In genomic region chr3:118942651-118943050, GRCh38 we compare ENCODE assay signal across 29 cellular contexts.
DNase-seq lines count a peak whose midpoint lies in the region; ATAC-seq, FAIRE-seq and TF ChIP-seq lines count a peak whose summit lies in the region.
"Had no signal": no experiment of that assay in that cellular context is flagged by ENCODE, and none has a peak within 500 bp of the region (broad histone marks: within the 10 kb centered on the region; RNA-seq: fewer than 3 reads in every experiment).

No MANE protein-coding gene starts in this region.

- no peak overlapping the region for H3K4me3 ChIP-seq in trophoblast cell (ENCODE audit: low read depth, low read length)
- H3K4me3 ChIP-seq: A549, GM23248, left lung, pancreas, right lobe of liver, tibial nerve had no signal

- no peaks in the 10 kb centered on the region for H3K9me3 Mint-ChIP-seq in activated naive CD4-positive, alpha-beta T cell treated with anti-CD3 and anti-CD28 coated beads for 36 hours
- H3K9me3 Mint-ChIP-seq in activated naive CD4-positive, alpha-beta T cell treated with anti-CD3 and anti-CD28 coated beads, Interleukin-2, amount 50 U/mL, for 72 hours = no peaks in the 10 kb centered on the region
- H3K9me3 Mint-ChIP-seq in activated naive CD8-positive, alpha-beta T cell treated with anti-CD3 and anti-CD28 coated beads, Interleukin-2, amount 10 ng/mL, durations not matched to agents 7 days and 5 days = peaks cover 3% of the 10 kb centered on the region
- no peaks in the 10 kb centered on the region for H3K9me3 Mint-ChIP-seq in type B pancreatic cell

- peak overlapping the region; percentile 87 for H2BK12ac ChIP-seq in trophoblast cell (ENCODE audit: low read length)

- FAIRE-seq in H54 (lab: Jason Lieb, UNC) = no peak
- FAIRE-seq: A549, bronchial epithelial cell, endometrium, pancreas had no signal

- no peak overlapping the region for H3K27ac ChIP-seq in trophoblast cell (ENCODE audit: low read depth, low read length)
- H3K27ac ChIP-seq: A549, GM23248, left lung, pancreas, right lobe of liver had no signal

- no peak overlapping the region for H3K14ac ChIP-seq in trophoblast cell (ENCODE audit: low read length)

- H3K9me3 ChIP-seq in trophoblast cell (ENCODE audit: insufficient read depth, low read depth, low read length) = no peaks in the 10 kb centered on the region
- H3K9me3 ChIP-seq: A549, left lung, right lobe of liver had no signal

- intact Hi-C loops in activated naive CD4-positive, alpha-beta T cell treated with anti-CD3 and anti-CD28 coated beads for 36 hours (cut with micrococcal nuclease) = loop anchor here (2.0 to 10.0 kb wide), 4 partner anchors 92 to 1402 kb away; partner anchors contain the start of genes IGSF11 and LRRC58

- no peaks in the 10 kb centered on the region for H3K79me2 ChIP-seq in trophoblast cell (ENCODE audit: control insufficient read depth, insufficient read depth, low read length, poor library complexity)

- peaks cover 0 to 8% of the 10 kb centered on the region in 2 experiments for H3K4me1 ChIP-seq in trophoblast cell (ENCODE audit: control insufficient read depth in 1 of 2, insufficient read depth in 2 of 2, low read length in 2 of 2)
- H3K4me1 ChIP-seq: left lung, pancreas, right lobe of liver had no signal

- no peaks in the 10 kb centered on the region for H3K36me3 ChIP-seq in trophoblast cell (ENCODE audit: control insufficient read depth in 1 of 2, insufficient read depth in 2 of 2, low read length in 2 of 2)
- H3K36me3 ChIP-seq: left lung, pancreas, right lobe of liver, tibial nerve had no signal

- H3K4me1 Mint-ChIP-seq in activated naive CD4-positive, alpha-beta T cell treated with anti-CD3 and anti-CD28 coated beads for 36 hours (ENCODE audit: low read depth) = peaks cover 43% of the 10 kb centered on the region
- peaks cover 31% of the 10 kb centered on the region for H3K4me1 Mint-ChIP-seq in activated naive CD8-positive, alpha-beta T cell treated with anti-CD3 and anti-CD28 coated beads, Interleukin-2, amount 10 ng/mL, durations not matched to agents 7 days and 5 days
- peaks cover 4% of the 10 kb centered on the region for H3K4me1 Mint-ChIP-seq in type B pancreatic cell (ENCODE audit: unreplicated experiment)

- no peak overlapping the region for H3K27ac Mint-ChIP-seq in activated naive CD4-positive, alpha-beta T cell treated with anti-CD3 and anti-CD28 coated beads for 36 hours
- no peak overlapping the region for H3K27ac Mint-ChIP-seq in activated naive CD4-positive, alpha-beta T cell treated with anti-CD3 and anti-CD28 coated beads, Interleukin-2, amount 50 U/mL, for 72 hours
- peak overlapping the region; percentile 75 for H3K27ac Mint-ChIP-seq in activated naive CD8-positive, alpha-beta T cell treated with anti-CD3 and anti-CD28 coated beads, Interleukin-2, amount 10 ng/mL, durations not matched to agents 7 days and 5 days
- no peak overlapping the region for H3K27ac Mint-ChIP-seq in type B pancreatic cell
- H3K27ac Mint-ChIP-seq: IgD-negative memory B cell, nephron had no signal

- CTCF ChIA-PET in activated naive CD4-positive, alpha-beta T cell treated with anti-CD3 and anti-CD28 coated beads for 36 hours (lab: Charles Lee) = interaction anchor here (0.7 to 0.9 kb wide), 2 partner anchors 59 to 92 kb away, joined by 3 to 6 read pairs; partner anchors contain the start of gene IGSF11

- ATAC-seq in activated naive CD4-positive, alpha-beta T cell treated with anti-CD3 and anti-CD28 coated beads, Interleukin-2, amount 50 U/mL, for 72 hours = no peak
- ATAC-seq in activated naive CD8-positive, alpha-beta T cell treated with anti-CD3 and anti-CD28 coated beads, Interleukin-2, amount 10 ng/mL, durations not matched to agents 7 days and 5 days (ENCODE audit: low read depth) = peak; percentile 70
- ATAC-seq: A549, left lung, pancreas, right lobe of liver had no signal

- no peaks in the 10 kb centered on the region for H3K27me3 ChIP-seq in trophoblast cell (ENCODE audit: insufficient read depth, low read length)
- H3K27me3 ChIP-seq: left lung, pancreas, right lobe of liver, tibial nerve had no signal

- no peak overlapping the region for H4K91ac ChIP-seq in trophoblast cell (ENCODE audit: low read depth, low read length)

- no peak overlapping the region for H3K18ac ChIP-seq in trophoblast cell (ENCODE audit: low read length)

- no peak overlapping the region for H3K4ac ChIP-seq in trophoblast cell (ENCODE audit: low read depth, low read length)

- peak overlapping the region; percentile 54 for H2AFZ ChIP-seq in trophoblast cell (ENCODE audit: insufficient read depth, low read length, poor library complexity)
- H2AFZ ChIP-seq: GM23248 had no signal

- POLR2A ChIA-PET in activated naive CD8-positive, alpha-beta T cell treated with anti-CD3 and anti-CD28 coated beads, Interleukin-2, amount 10 ng/mL, durations not matched to agents 7 days and 5 days (lab: Charles Lee) = interaction anchor here (1.1 to 1.4 kb wide), 2 partner anchors 13 to 92 kb away, joined by 3 to 4 read pairs; partner anchors contain the start of gene IGSF11

- no peaks in the 10 kb centered on the region for H3K36me3 Mint-ChIP-seq in activated naive CD4-positive, alpha-beta T cell treated with anti-CD3 and anti-CD28 coated beads for 36 hours (ENCODE audit: low read depth)
- H3K36me3 Mint-ChIP-seq in activated naive CD4-positive, alpha-beta T cell treated with anti-CD3 and anti-CD28 coated beads, Interleukin-2, amount 50 U/mL, for 72 hours = no peaks in the 10 kb centered on the region
- H3K36me3 Mint-ChIP-seq in activated naive CD8-positive, alpha-beta T cell treated with anti-CD3 and anti-CD28 coated beads, Interleukin-2, amount 10 ng/mL, durations not matched to agents 7 days and 5 days = peaks cover 5% of the 10 kb centered on the region
- no peaks in the 10 kb centered on the region for H3K36me3 Mint-ChIP-seq in type B pancreatic cell
- H3K36me3 Mint-ChIP-seq: IgD-negative memory B cell had no signal

- no peak overlapping the region for H3K23ac ChIP-seq in trophoblast cell (ENCODE audit: low read length)

- no peaks in the 10 kb centered on the region for H3K79me1 ChIP-seq in trophoblast cell (ENCODE audit: low read length)

- TF ChIP-seq POLR2A in H54 (IDR thresholded peaks at IDR 0.05; ENCODE audit: low read depth, low read length) = no peak

- no peak overlapping the region for H4K8ac ChIP-seq in trophoblast cell (ENCODE audit: low read depth, low read length)

- H3K4me3 Mint-ChIP-seq in activated naive CD4-positive, alpha-beta T cell treated with anti-CD3 and anti-CD28 coated beads for 36 hours = peak overlapping the region; percentile 22
- peak overlapping the region; percentile 47 for H3K4me3 Mint-ChIP-seq in activated naive CD8-positive, alpha-beta T cell treated with anti-CD3 and anti-CD28 coated beads, Interleukin-2, amount 10 ng/mL, durations not matched to agents 7 days and 5 days
- no peak overlapping the region for H3K4me3 Mint-ChIP-seq in type B pancreatic cell
- H3K4me3 Mint-ChIP-seq: IgD-negative memory B cell, nephron had no signal

- H2AK5ac ChIP-seq in trophoblast cell (ENCODE audit: low read length) = no peak overlapping the region

- H3K9ac ChIP-seq in trophoblast cell (ENCODE audit: low read length) = no peak overlapping the region
- H3K9ac ChIP-seq: GM23248 had no signal

- no peaks in the 10 kb centered on the region for H3K27me3 Mint-ChIP-seq in activated naive CD4-positive, alpha-beta T cell treated with anti-CD3 and anti-CD28 coated beads for 36 hours (ENCODE audit: low read depth)
- peaks cover 3% of the 10 kb centered on the region for H3K27me3 Mint-ChIP-seq in activated naive CD8-positive, alpha-beta T cell treated with anti-CD3 and anti-CD28 coated beads, Interleukin-2, amount 10 ng/mL, durations not matched to agents 7 days and 5 days
- H3K27me3 Mint-ChIP-seq in type B pancreatic cell = no peaks in the 10 kb centered on the region
- H3K27me3 Mint-ChIP-seq: IgD-negative memory B cell had no signal

- WGBS in trophoblast cell (ENCODE audit: extremely low coverage, insufficient coverage, insufficient read length) = no CpG with 5 or more reads among the region's 2 CpGs

- H3K4me2 ChIP-seq in trophoblast cell (ENCODE audit: low read length) = no peak overlapping the region
- H3K4me2 ChIP-seq: A549 had no signal

- no peak overlapping the region for H4K12ac ChIP-seq in trophoblast cell (ENCODE audit: low read depth, low read length)

- no peak overlapping the region for H2BK5ac ChIP-seq in trophoblast cell (ENCODE audit: low read depth, low read length, poor library complexity)

- TF ChIP-seq CTCF in type B pancreatic cell (conservative IDR thresholded peaks at IDR 0.05) = no peak

- no peak for DNase-seq in activated naive CD4-positive, alpha-beta T cell treated with anti-CD3 and anti-CD28 coated beads for 36 hours
- no peak for DNase-seq in activated naive CD4-positive, alpha-beta T cell treated with anti-CD3 and anti-CD28 coated beads, Interleukin-2, amount 50 U/mL, for 72 hours (ENCODE audit: low spot score in 2 of 2)
- DNase-seq in OCI-M2 (lab: John Stamatoyannopoulos, UW; ENCODE audit: unreplicated experiment) (peak; percentile 28), trophoblast cell (no peak), type B pancreatic cell (ENCODE audit: extremely low spot score, unreplicated experiment) (no peak), epidermal melanocyte (ENCODE audit: insufficient read length, low spot score) (no peak), H54 (ENCODE audit: insufficient read length, low spot score) (no peak)
- DNase-seq in activated naive CD8-positive, alpha-beta T cell treated with anti-CD3 and anti-CD28 coated beads, Interleukin-2, amount 10 ng/mL, durations not matched to agents 7 days and 5 days = no peak
- DNase-seq: activated CD4-positive, alpha-beta T cell treated with anti-CD3 and anti-CD28 coated beads, Interleukin-2, amount 50 U/mL, for 1 hour; activated CD8-positive, alpha-beta memory T cell treated with anti-CD3 and anti-CD28 coated beads, Interleukin-2, amount 50 U/mL, for 4 hours; cortex of kidney; DMS79; GF-D8; GM23248; hypothalamus; left lung; NCI-H1105 treated with DMSO at 0.1 percent for 48 hours; NCI-H2081 treated with DMSO at 0.1 percent for 48 hours; pancreas; right lobe of liver; SHP77; stimulated activated CD4-positive, alpha-beta T cell treated with anti-CD3 and anti-CD28 coated beads, Interleukin-12 subunit alpha, Interleukin-12 subunit beta, amount 100 ng/mL, for 4 hours; stimulated activated CD4-positive, alpha-beta T cell treated with anti-CD3 and anti-CD28 coated beads, Interleukin-4, amount 100 ng/mL, for 24 hours had no signal

- H2BK120ac ChIP-seq in trophoblast cell (ENCODE audit: insufficient read depth, low read length, poor library complexity) = peak overlapping the region; percentile 27
